Comparison of ENCODE assay signal across 11 cellular contexts in genomic region chr13:60369242-60369641, GRCh38. TPM values are rescaled to one million over a fixed set of nuclear protein-coding genes. Genes with fewer than 3 reads are reported as not detected.
DNase-seq lines count a peak whose midpoint lies in the region; ATAC-seq and TF ChIP-seq lines count a peak whose summit lies in the region.
"Had no signal": no experiment of that assay in that cellular context is flagged by ENCODE, and none has a peak within 500 bp of the region (broad histone marks: within the 10 kb centered on the region; RNA-seq: fewer than 3 reads in every experiment).

No MANE protein-coding gene starts in this region.

- CTCF ChIA-PET in A673 (lab: Charles Lee), result interaction anchor here (0.5 kb wide), 1 partner anchor 421 kb away, joined by 3 read pairs; no protein-coding TSS in a partner anchor
- CTCF ChIA-PET in IMR-90 (lab: Yijun Ruan, JAX), result interaction anchor here (0.9 to 1.7 kb wide), 6 partner anchors 9 to 1885 kb away, joined by 3 to 8 read pairs (median 5); no protein-coding TSS in a partner anchor
- CTCF ChIA-PET in T-cell (lab: Charles Lee), result interaction anchor here (0.7 to 1.3 kb wide), 7 partner anchors 9 to 975 kb away, joined by 3 to 7 read pairs (median 4); partner anchors contain the start of gene TDRD3 (in 1 of the 2)

- H4K91ac ChIP-seq in IMR-90 (ENCODE audit: insufficient read depth, low read depth, low read length), result no peak overlapping the region

- no peak overlapping the region for H3K4me3 Mint-ChIP-seq in T-cell
- H3K4me3 Mint-ChIP-seq: activated naive CD4-positive, alpha-beta T cell treated with anti-CD3 and anti-CD28 coated beads, Interleukin-2, amount 10 ng/mL, durations not matched to agents 7 days and 5 days had no signal

- H3K27me3 Mint-ChIP-seq in T-cell, result peaks cover 5 to 6% of the 10 kb centered on the region in 2 donors

- H4K5ac ChIP-seq in IMR-90 (ENCODE audit: low read depth, low read length), result no peak overlapping the region

- H3K9me1 ChIP-seq in IMR-90 (ENCODE audit: insufficient read depth, low read length), result no peaks in the 10 kb centered on the region

- H3K36me3 Mint-ChIP-seq in T-cell, result no peaks in the 10 kb centered on the region
- H3K36me3 Mint-ChIP-seq: activated naive CD4-positive, alpha-beta T cell treated with anti-CD3 and anti-CD28 coated beads, Interleukin-2, amount 10 ng/mL, durations not matched to agents 7 days and 5 days had no signal

- no peak overlapping the region for H3K23ac ChIP-seq in IMR-90 (ENCODE audit: low read depth, low read length)

- no peaks in the 10 kb centered on the region for H3K4me1 ChIP-seq in A673 (ENCODE audit: insufficient read depth, low read length, poor library complexity, severe bottlenecking)
- no peaks in the 10 kb centered on the region for H3K4me1 ChIP-seq in IMR-90 (ENCODE audit: control insufficient read depth, insufficient read depth, low read length)
- H3K4me1 ChIP-seq in esophagus muscularis mucosa, result no peaks in the 10 kb centered on the region
- no peaks in the 10 kb centered on the region for H3K4me1 ChIP-seq in adrenal gland (replicated peaks in 1 of 2)

- no peak overlapping the region for H3K14ac ChIP-seq in IMR-90 (replicated peaks; ENCODE audit: low read depth, low read length)

- POLR2A ChIA-PET in A673 (lab: Charles Lee; ENCODE audit: low non-redundant PET), result no interaction called here
- POLR2A ChIA-PET in IMR-90 (lab: Charles Lee; ENCODE audit: unreplicated experiment), result no interaction called here
- POLR2A ChIA-PET in T-cell (lab: Charles Lee), result no interaction called here

- no peak for TF ChIP-seq EP300 in esophagus muscularis mucosa (IDR thresholded peaks at IDR 0.05)

- H2AFZ ChIP-seq in IMR-90 (replicated peaks; ENCODE audit: low read length, poor library complexity), result no peak overlapping the region

- H3K4me2 ChIP-seq in IMR-90 (ENCODE audit: low read depth, low read length), result no peak overlapping the region

- no peaks in the 10 kb centered on the region for H3K79me1 ChIP-seq in IMR-90 (ENCODE audit: low read depth in 1 of 2, low read length in 2 of 2)

- in situ Hi-C loops in IMR-90 (cut with MboI; ENCODE audit: low sequenced_read_pairs), result no loop called here

- no peak overlapping the region for H3K56ac ChIP-seq in IMR-90 (ENCODE audit: extremely low read depth, insufficient read depth, low read length)

- H3K4me3 ChIP-seq in A673 (ENCODE audit: low read depth, low read length, poor library complexity, severe bottlenecking) (no peak overlapping the region), IMR-90 (ENCODE audit: insufficient read depth, low read depth, low read length) (no peak overlapping the region), esophagus muscularis mucosa (no peak overlapping the region), adrenal gland (no peak overlapping the region)

- no peak overlapping the region for H2BK5ac ChIP-seq in IMR-90 (ENCODE audit: low read depth, low read length, poor library complexity, severe bottlenecking)

- TF ChIP-seq POLR2A in IMR-90 (IDR thresholded peaks at IDR 0.05; ENCODE audit: low read depth, low read length) (no peak), esophagus muscularis mucosa (IDR thresholded peaks at IDR 0.05; ENCODE audit: low read depth) (no peak), adrenal gland (IDR thresholded peaks at IDR 0.05) (no peak)

- peak; percentile 46 for TF ChIP-seq CTCF in A673 (conservative IDR thresholded peaks at IDR 0.05; ENCODE audit: low read depth, low read length)
- TF ChIP-seq CTCF in IMR-90 (conservative IDR thresholded peaks at IDR 0.05; ENCODE audit: low read depth, low read length), result peak; percentile 23; the same call in 1 of the 2 replicates
- TF ChIP-seq CTCF in esophagus muscularis mucosa (IDR thresholded peaks at IDR 0.05), result peak in 2 of 3 experiments; percentile 19 to 40
- TF ChIP-seq CTCF in adrenal gland (IDR thresholded peaks at IDR 0.05), result peak in 3 of 6 experiments; percentile 14 to 33 (median 31)

- H3K4me1 Mint-ChIP-seq in T-cell, result peaks cover 0 to 8% (median 0%) of the 10 kb centered on the region in 3 donors
- H3K4me1 Mint-ChIP-seq: activated naive CD4-positive, alpha-beta T cell treated with anti-CD3 and anti-CD28 coated beads, Interleukin-2, amount 10 ng/mL, durations not matched to agents 7 days and 5 days had no signal

- H3K36me3 ChIP-seq in A673 (ENCODE audit: insufficient read depth, low read length, poor library complexity, severe bottlenecking), result no peaks in the 10 kb centered on the region
- H3K36me3 ChIP-seq in IMR-90 (ENCODE audit: control insufficient read depth, insufficient read depth, low read length), result no peaks in the 10 kb centered on the region
- H3K36me3 ChIP-seq in esophagus muscularis mucosa, result no peaks in the 10 kb centered on the region
- no peaks in the 10 kb centered on the region for H3K36me3 ChIP-seq in adrenal gland (replicated peaks in 1 of 2)

- BruUV-seq in A673 (replicated peaks; lab: Mats Ljungman, UMichigan), result no TSS peak
- BruUV-seq in IMR-90 (replicated peaks; lab: Mats Ljungman, UMichigan), result no TSS peak

- no peak overlapping the region for H4K8ac ChIP-seq in IMR-90 (ENCODE audit: low read depth in 2 of 2, low read length in 2 of 2)

- intact Hi-C loops in A673 (cut with micrococcal nuclease; ENCODE audit: unreplicated experiment) (no loop called here), IMR-90 (cut with micrococcal nuclease) (no loop called here), esophagus muscularis mucosa (cut with DNase I) (no loop called here), adrenal gland (cut with DNase I) (no loop called here)

- dilution Hi-C loops in IMR-90 (cut with HindIII; ENCODE audit: low sequenced_read_pairs, unreplicated experiment), result no loop called here

- no peaks in the 10 kb centered on the region for H3K27me3 ChIP-seq in A673 (replicated peaks; ENCODE audit: insufficient read depth, low read depth, low read length, poor library complexity)
- H3K27me3 ChIP-seq in IMR-90 (ENCODE audit: control insufficient read depth, insufficient read depth, low read length), result peaks cover 3% of the 10 kb centered on the region; the same call in 1 of the 2 replicates
- H3K27me3 ChIP-seq in esophagus muscularis mucosa, result no peaks in the 10 kb centered on the region
- H3K27me3 ChIP-seq in adrenal gland, result no peaks in the 10 kb centered on the region

- no peak overlapping the region for H2BK20ac ChIP-seq in IMR-90 (ENCODE audit: low read depth, low read length)

- H3K27ac ChIP-seq in A673 (ENCODE audit: low read depth, low read length, poor library complexity, severe bottlenecking) (no peak overlapping the region), IMR-90 (ENCODE audit: insufficient read depth, low read length) (no peak overlapping the region), esophagus muscularis mucosa (replicated peaks in 1 of 4) (no peak overlapping the region), adrenal gland (no peak overlapping the region)

- DNase-seq in A673 (ENCODE audit: low spot score) (peak; percentile 27), IMR-90 (peak; percentile 2), esophagus muscularis mucosa (ENCODE audit: extremely low spot score) (no peak), adrenal gland (no peak), NCI-H526 treated with DMSO at 0.1 percent for 48 hours (lab: John Stamatoyannopoulos, UW) (no peak), RPMI8226 (no peak), T-cell (no peak)
- DNase-seq: activated naive CD4-positive, alpha-beta T cell treated with anti-CD3 and anti-CD28 coated beads, Interleukin-2, amount 10 ng/mL, durations not matched to agents 7 days and 5 days; GF-D8; SIG-M5 had no signal

- no peaks in the 10 kb centered on the region for H3K9me3 Mint-ChIP-seq in T-cell
- H3K9me3 Mint-ChIP-seq: activated naive CD4-positive, alpha-beta T cell treated with anti-CD3 and anti-CD28 coated beads, Interleukin-2, amount 10 ng/mL, durations not matched to agents 7 days and 5 days had no signal

- H2BK15ac ChIP-seq in IMR-90 (ENCODE audit: low read depth, low read length), result no peak overlapping the region

- no peaks in the 10 kb centered on the region for H3K9me3 ChIP-seq in A673 (ENCODE audit: low read depth, low read length, poor library complexity, severe bottlenecking)
- no peaks in the 10 kb centered on the region for H3K9me3 ChIP-seq in IMR-90 (ENCODE audit: control insufficient read depth, insufficient read depth, low read length)
- no peaks in the 10 kb centered on the region for H3K9me3 ChIP-seq in esophagus muscularis mucosa
- H3K9me3 ChIP-seq in adrenal gland (replicated peaks in 1 of 3), result no peaks in the 10 kb centered on the region

- H4K20me1 ChIP-seq in IMR-90 (ENCODE audit: insufficient read depth, low read length), result no peaks in the 10 kb centered on the region

- H2AK5ac ChIP-seq in IMR-90 (ENCODE audit: low read depth, low read length), result no peak overlapping the region

- ATAC-seq in GM18517 (IDR thresholded peaks at IDR 0.05; ENCODE audit: unreplicated experiment) (peak; percentile 66), IMR-90 (ENCODE audit: low read depth) (peak; percentile 51; the same call in 1 of the 2 replicates), T-cell (replicated peaks in 1 of 4) (no peak)

- no peak overlapping the region for H3K27ac Mint-ChIP-seq in T-cell
- H3K27ac Mint-ChIP-seq: activated naive CD4-positive, alpha-beta T cell treated with anti-CD3 and anti-CD28 coated beads, Interleukin-2, amount 10 ng/mL, durations not matched to agents 7 days and 5 days had no signal

- TF ChIP-seq RAD21 in IMR-90 (IDR thresholded peaks at IDR 0.05; ENCODE audit: low read length), result no peak

- no peak overlapping the region for H3K18ac ChIP-seq in IMR-90 (ENCODE audit: low read depth, low read length)

- no peak overlapping the region for H3K4ac ChIP-seq in IMR-90 (ENCODE audit: low read depth, low read length)

- no peak overlapping the region for H2AK9ac ChIP-seq in IMR-90 (replicated peaks; ENCODE audit: low read depth, low read length, poor library complexity)

- no peak overlapping the region for H3K9ac ChIP-seq in IMR-90 (ENCODE audit: low read depth, low read length)

- H2BK120ac ChIP-seq in IMR-90 (ENCODE audit: low read depth, low read length), result no peak overlapping the region

TF ChIP-seq in IMR-90, 13 proteins besides CTCF, POLR2A, EP300 and RAD21 (continues in another document):
- no peak for TF ChIP-seq CHD1 (IDR thresholded peaks at IDR 0.05; ENCODE audit: low read depth, low read length)
- TF ChIP-seq MXI1 (IDR thresholded peaks at IDR 0.05; ENCODE audit: borderline replicate concordance, low read depth, low read length), result no peak
- no peak for TF ChIP-seq MAZ (IDR thresholded peaks at IDR 0.05; ENCODE audit: borderline replicate concordance, low read depth, low read length)

RNA-seq across cellular contexts. Expression of gene TDRD3, which starts 27.8 kb away (rescaled TPM):
- total RNA-seq in A673 (2021) (30.7 and 34.1 TPM in 2 replicates), IMR-90 (2012; rRNA removed) (12.0 and 14.7 TPM in 2 replicates), esophagus muscularis mucosa (10 to 100 TPM; 16.1 to 35.3 (median 23.0) TPM), adrenal gland (10 to 100 TPM in 7 of 8 donors, 1 to 10 TPM in 1; 6.6 to 30.5 (median 21.5) TPM), T-cell (10 to 100 TPM; 23.6 to 30.4 (median 26.8) TPM)
- polyA plus RNA-seq in IMR-90 (2012; rRNA removed) (3.4 and 3.9 TPM in 2 replicates), adrenal gland (10 to 100 TPM; 14.7 to 26.0 (median 20.9) TPM)
- polyA plus RNA-seq in IMR-90 (2012; cell fraction: cytosol; rRNA removed), result 0.38 and 0.97 TPM in 2 replicates
- 0.61 and 8.8 TPM in 2 replicates for polyA plus RNA-seq in IMR-90 (2012; cell fraction: nucleus; rRNA removed; ENCODE audit: low replicate concordance)

Comparison
In these comparisons a context has a peak if more than half of its experiments do, and no peak if none do; other contexts are left out.
1. DNase-seq: peak in A673 (single experiment) and IMR-90 (single experiment); none in esophagus muscularis mucosa (single experiment), adrenal gland (0 of 7), NCI-H526 treated with DMSO at 0.1 percent for 48 hours (single experiment), RPMI8226 (single experiment) and T-cell (0 of 34).
2. ATAC-seq: peak in GM18517 (single experiment) and IMR-90 (single experiment); none in T-cell (0 of 4).